Comparison of ENCODE assay signal across 2 cellular contexts in genomic region chr4:150591904-150592303, GRCh38.
TF ChIP-seq lines count a peak whose summit lies in the region.

No MANE protein-coding gene starts in this region.

TF ChIP-seq in A549, 52 proteins besides CTCF, POLR2A, EP300 and RAD21:
- TF ChIP-seq HMGXB4 (CRISPR knock-in tag; IDR thresholded peaks at IDR 0.05; ENCODE audit: borderline replicate concordance) (no peak), CHD4 (IDR thresholded peaks at IDR 0.05; ENCODE audit: borderline replicate concordance) (no peak), REST (IDR thresholded peaks at IDR 0.05) (no peak), SREBF2 (IDR thresholded peaks at IDR 0.05) (no peak)

TF ChIP-seq in H1, 55 proteins besides CTCF, POLR2A, EP300 and RAD21:
- TF ChIP-seq SP2 (IDR thresholded peaks at IDR 0.05; ENCODE audit: low read length) (no peak), GTF2F1 (IDR thresholded peaks at IDR 0.05; ENCODE audit: borderline replicate concordance, low read depth, low read length) (no peak), CREB1 (IDR thresholded peaks at IDR 0.05) (no peak), SIRT6 (IDR thresholded peaks at IDR 0.05; ENCODE audit: low read length) (no peak), POLR2AphosphoS5 (IDR thresholded peaks at IDR 0.05; ENCODE audit: low read depth, low read length) (no peak), RNF2 (IDR thresholded peaks at IDR 0.05; ENCODE audit: borderline replicate concordance, low read depth, low read length, missing control alignments, poor library complexity, severe bottlenecking) (no peak), SP4 (IDR thresholded peaks at IDR 0.05; ENCODE audit: low read length) (no peak), SP1 (IDR thresholded peaks at IDR 0.05; ENCODE audit: low read depth, low read length) (no peak), NANOG (IDR thresholded peaks at IDR 0.05; ENCODE audit: insufficient read depth, low read depth, low read length, poor library complexity, severe bottlenecking) (no peak), SAP30 (IDR thresholded peaks at IDR 0.05; ENCODE audit: insufficient read depth, insufficient replicate concordance, low read length) (no peak), BACH1 (IDR thresholded peaks at IDR 0.05; ENCODE audit: low read length) (no peak)
- TF ChIP-seq, protein P1, sequence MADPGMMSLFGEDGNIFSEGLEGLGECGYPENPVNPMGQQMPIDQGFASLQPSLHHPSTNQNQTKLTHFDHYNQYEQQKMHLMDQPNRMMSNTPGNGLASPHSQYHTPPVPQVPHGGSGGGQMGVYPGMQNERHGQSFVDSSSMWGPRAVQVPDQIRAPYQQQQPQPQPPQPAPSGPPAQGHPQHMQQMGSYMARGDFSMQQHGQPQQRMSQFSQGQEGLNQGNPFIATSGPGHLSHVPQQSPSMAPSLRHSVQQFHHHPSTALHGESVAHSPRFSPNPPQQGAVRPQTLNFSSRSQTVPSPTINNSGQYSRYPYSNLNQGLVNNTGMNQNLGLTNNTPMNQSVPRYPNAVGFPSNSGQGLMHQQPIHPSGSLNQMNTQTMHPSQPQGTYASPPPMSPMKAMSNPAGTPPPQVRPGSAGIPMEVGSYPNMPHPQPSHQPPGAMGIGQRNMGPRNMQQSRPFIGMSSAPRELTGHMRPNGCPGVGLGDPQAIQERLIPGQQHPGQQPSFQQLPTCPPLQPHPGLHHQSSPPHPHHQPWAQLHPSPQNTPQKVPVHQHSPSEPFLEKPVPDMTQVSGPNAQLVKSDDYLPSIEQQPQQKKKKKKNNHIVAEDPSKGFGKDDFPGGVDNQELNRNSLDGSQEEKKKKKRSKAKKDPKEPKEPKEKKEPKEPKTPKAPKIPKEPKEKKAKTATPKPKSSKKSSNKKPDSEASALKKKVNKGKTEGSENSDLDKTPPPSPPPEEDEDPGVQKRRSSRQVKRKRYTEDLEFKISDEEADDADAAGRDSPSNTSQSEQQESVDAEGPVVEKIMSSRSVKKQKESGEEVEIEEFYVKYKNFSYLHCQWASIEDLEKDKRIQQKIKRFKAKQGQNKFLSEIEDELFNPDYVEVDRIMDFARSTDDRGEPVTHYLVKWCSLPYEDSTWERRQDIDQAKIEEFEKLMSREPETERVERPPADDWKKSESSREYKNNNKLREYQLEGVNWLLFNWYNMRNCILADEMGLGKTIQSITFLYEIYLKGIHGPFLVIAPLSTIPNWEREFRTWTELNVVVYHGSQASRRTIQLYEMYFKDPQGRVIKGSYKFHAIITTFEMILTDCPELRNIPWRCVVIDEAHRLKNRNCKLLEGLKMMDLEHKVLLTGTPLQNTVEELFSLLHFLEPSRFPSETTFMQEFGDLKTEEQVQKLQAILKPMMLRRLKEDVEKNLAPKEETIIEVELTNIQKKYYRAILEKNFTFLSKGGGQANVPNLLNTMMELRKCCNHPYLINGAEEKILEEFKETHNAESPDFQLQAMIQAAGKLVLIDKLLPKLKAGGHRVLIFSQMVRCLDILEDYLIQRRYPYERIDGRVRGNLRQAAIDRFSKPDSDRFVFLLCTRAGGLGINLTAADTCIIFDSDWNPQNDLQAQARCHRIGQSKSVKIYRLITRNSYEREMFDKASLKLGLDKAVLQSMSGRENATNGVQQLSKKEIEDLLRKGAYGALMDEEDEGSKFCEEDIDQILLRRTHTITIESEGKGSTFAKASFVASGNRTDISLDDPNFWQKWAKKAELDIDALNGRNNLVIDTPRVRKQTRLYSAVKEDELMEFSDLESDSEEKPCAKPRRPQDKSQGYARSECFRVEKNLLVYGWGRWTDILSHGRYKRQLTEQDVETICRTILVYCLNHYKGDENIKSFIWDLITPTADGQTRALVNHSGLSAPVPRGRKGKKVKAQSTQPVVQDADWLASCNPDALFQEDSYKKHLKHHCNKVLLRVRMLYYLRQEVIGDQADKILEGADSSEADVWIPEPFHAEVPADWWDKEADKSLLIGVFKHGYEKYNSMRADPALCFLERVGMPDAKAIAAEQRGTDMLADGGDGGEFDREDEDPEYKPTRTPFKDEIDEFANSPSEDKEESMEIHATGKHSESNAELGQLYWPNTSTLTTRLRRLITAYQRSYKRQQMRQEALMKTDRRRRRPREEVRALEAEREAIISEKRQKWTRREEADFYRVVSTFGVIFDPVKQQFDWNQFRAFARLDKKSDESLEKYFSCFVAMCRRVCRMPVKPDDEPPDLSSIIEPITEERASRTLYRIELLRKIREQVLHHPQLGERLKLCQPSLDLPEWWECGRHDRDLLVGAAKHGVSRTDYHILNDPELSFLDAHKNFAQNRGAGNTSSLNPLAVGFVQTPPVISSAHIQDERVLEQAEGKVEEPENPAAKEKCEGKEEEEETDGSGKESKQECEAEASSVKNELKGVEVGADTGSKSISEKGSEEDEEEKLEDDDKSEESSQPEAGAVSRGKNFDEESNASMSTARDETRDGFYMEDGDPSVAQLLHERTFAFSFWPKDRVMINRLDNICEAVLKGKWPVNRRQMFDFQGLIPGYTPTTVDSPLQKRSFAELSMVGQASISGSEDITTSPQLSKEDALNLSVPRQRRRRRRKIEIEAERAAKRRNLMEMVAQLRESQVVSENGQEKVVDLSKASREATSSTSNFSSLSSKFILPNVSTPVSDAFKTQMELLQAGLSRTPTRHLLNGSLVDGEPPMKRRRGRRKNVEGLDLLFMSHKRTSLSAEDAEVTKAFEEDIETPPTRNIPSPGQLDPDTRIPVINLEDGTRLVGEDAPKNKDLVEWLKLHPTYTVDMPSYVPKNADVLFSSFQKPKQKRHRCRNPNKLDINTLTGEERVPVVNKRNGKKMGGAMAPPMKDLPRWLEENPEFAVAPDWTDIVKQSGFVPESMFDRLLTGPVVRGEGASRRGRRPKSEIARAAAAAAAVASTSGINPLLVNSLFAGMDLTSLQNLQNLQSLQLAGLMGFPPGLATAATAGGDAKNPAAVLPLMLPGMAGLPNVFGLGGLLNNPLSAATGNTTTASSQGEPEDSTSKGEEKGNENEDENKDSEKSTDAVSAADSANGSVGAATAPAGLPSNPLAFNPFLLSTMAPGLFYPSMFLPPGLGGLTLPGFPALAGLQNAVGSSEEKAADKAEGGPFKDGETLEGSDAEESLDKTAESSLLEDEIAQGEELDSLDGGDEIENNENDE (IDR thresholded peaks at IDR 0.05; ENCODE audit: insufficient replicate concordance, low read length): no peak
